ENCODE assay signal across 13 cellular contexts in genomic region chr2:8571792-8572499, GRCh38.
DNase-seq lines count a peak whose midpoint lies in the region; ATAC-seq, FAIRE-seq and TF ChIP-seq lines count a peak whose summit lies in the region.
"Had no signal": no experiment of that assay in that cellular context is flagged by ENCODE, and none has a peak within 500 bp of the region (broad histone marks: within the 10 kb centered on the region; RNA-seq: fewer than 3 reads in every experiment).

No MANE protein-coding gene starts in this region.

- no peak overlapping the region for H2AFZ ChIP-seq in mammary epithelial cell (ENCODE audit: low read depth, low read length)
- H2AFZ ChIP-seq in HepG2 (ENCODE audit: low read length), result no peak overlapping the region

- no peaks in the 10 kb centered on the region for H3K36me3 ChIP-seq in breast epithelium
- H3K36me3 ChIP-seq in mammary epithelial cell (ENCODE audit: insufficient read depth, low read length), result no peaks in the 10 kb centered on the region
- no peaks in the 10 kb centered on the region for H3K36me3 ChIP-seq in HepG2 (replicated peaks in 1 of 2; ENCODE audit: control insufficient read depth in 1 of 2, insufficient read depth in 2 of 2, low read length in 2 of 2)
- H3K36me3 ChIP-seq: pancreas had no signal

- no peak overlapping the region for H3K4me3 Mint-ChIP-seq in type B pancreatic cell
- H3K4me3 Mint-ChIP-seq: activated CD4-positive, alpha-beta memory T cell treated with anti-CD3 and anti-CD28 coated beads, Interleukin-2, amount 10 ng/mL, durations not matched to agents 7 days and 5 days had no signal

- WGBS in mammary epithelial cell (ENCODE audit: low coverage, missing lambda C conversion rate), result 74% methylated on average over 9 of the region's 10 CpGs
- WGBS in HepG2 (ENCODE audit: low lambda C conversion rate), result 13% methylated on average over 10 of the region's 10 CpGs

- no peaks in the 10 kb centered on the region for H3K27me3 Mint-ChIP-seq in type B pancreatic cell

- CTCF ChIA-PET in mammary epithelial cell (lab: Charles Lee; ENCODE audit: low non-redundant PET), result no interaction called here
- CTCF ChIA-PET in HepG2 (lab: Yijun Ruan, JAX; ENCODE audit: low intra/inter-chr PET ratio, low total read pairs), result no interaction called here

- TF ChIP-seq CTCF in breast epithelium (IDR thresholded peaks at IDR 0.05), result no peak
- no peak for TF ChIP-seq CTCF in mammary epithelial cell (conservative IDR thresholded peaks at IDR 0.05 in 1 of 2, IDR thresholded peaks at IDR 0.05 in 1 of 2; ENCODE audit: extremely low read depth in 1 of 2, insufficient read depth in 1 of 2, low read depth in 1 of 2, low read length in 2 of 2)
- TF ChIP-seq CTCF in HepG2 (CRISPR knock-in tag; IDR thresholded peaks at IDR 0.05), result no peak; the same call in 1 of the 2 replicates
- TF ChIP-seq CTCF in type B pancreatic cell (conservative IDR thresholded peaks at IDR 0.05), result no peak

- no TSS peak for BruUV-seq in mammary epithelial cell (replicated peaks; lab: Mats Ljungman, UMichigan)
- no TSS peak for BruUV-seq in HepG2 (replicated peaks; lab: Mats Ljungman, UMichigan)

- TF ChIP-seq POLR2A in breast epithelium (IDR thresholded peaks at IDR 0.05), result no peak
- no peak for TF ChIP-seq POLR2A in HepG2 (IDR thresholded peaks at IDR 0.05; ENCODE audit: insufficient read depth in 1 of 2, low read depth in 2 of 2, low read length in 2 of 2)

- no peak for TF ChIP-seq RAD21 in HepG2 (CRISPR knock-in tag; IDR thresholded peaks at IDR 0.05)

- H3K27me3 ChIP-seq in breast epithelium (no peaks in the 10 kb centered on the region), mammary epithelial cell (ENCODE audit: insufficient read depth, low read length) (no peaks in the 10 kb centered on the region), HepG2 (ENCODE audit: control insufficient read depth in 1 of 2, insufficient read depth in 2 of 2, low read length in 2 of 2) (peaks cover 2 to 9% of the 10 kb centered on the region in 2 experiments; a peak in 2 of 5 replicates)
- H3K27me3 ChIP-seq: pancreas had no signal

- H4K20me1 ChIP-seq in mammary epithelial cell (ENCODE audit: insufficient read depth, low read length) (no peaks in the 10 kb centered on the region), HepG2 (ENCODE audit: insufficient read depth, low read length) (no peaks in the 10 kb centered on the region)

- in situ Hi-C loops in mammary epithelial cell (cut with MboI; ENCODE audit: low sequenced_read_pairs in 2 of 2), result no loop called here
- in situ Hi-C loops in HepG2 (cut with HindIII; ENCODE audit: extremely low pct_ligation_motif_present, low pct_unique_long_range_greater_than_20kb), result no loop called here

- no peaks in the 10 kb centered on the region for H3K9me3 Mint-ChIP-seq in type B pancreatic cell
- H3K9me3 Mint-ChIP-seq: activated CD4-positive, alpha-beta memory T cell treated with anti-CD3 and anti-CD28 coated beads, Interleukin-2, amount 10 ng/mL, durations not matched to agents 7 days and 5 days; activated T-helper 2 cell treated with anti-CD3 and anti-CD28 coated beads, Interferon-gamma antibody, Interleukin-2, Interleukin-4, amounts not matched to agents 10 μg/mL and 5 μg/mL and 100 μg/mL, durations not matched to agents 14 hours and 24 hours and 36 hours had no signal

- dilution Hi-C loops in mammary epithelial cell (cut with HindIII; ENCODE audit: low sequenced_read_pairs), result no loop called here

- H3K4me3 ChIP-seq in breast epithelium (no peak overlapping the region), mammary epithelial cell (replicated peaks in 1 of 3; ENCODE audit: insufficient read depth in 1 of 3, low read depth in 2 of 3, low read length in 3 of 3) (no peak overlapping the region), HepG2 (replicated peaks in 1 of 3; ENCODE audit: insufficient read depth in 1 of 3, low read depth in 2 of 3, low read length in 3 of 3) (peak overlapping the region in 2 of 3 experiments; percentile 9 to 71; a peak in 4 of 6 replicates)
- H3K4me3 ChIP-seq: pancreas had no signal

- DNase-seq in breast epithelium (ENCODE audit: low spot score in 2 of 2), result no peak
- DNase-seq in mammary epithelial cell, result no peak
- peak; percentile 70 for DNase-seq in NCI-H774 (lab: John Stamatoyannopoulos, UW)
- DNase-seq in HepG2 (ENCODE audit: low spot score), result peak; percentile 91
- DNase-seq in type B pancreatic cell (ENCODE audit: extremely low spot score, unreplicated experiment), result peak; percentile 55
- DNase-seq in hepatic stellate cell (ENCODE audit: low spot score), result no peak
- no peak for DNase-seq in pons (ENCODE audit: low spot score)
- DNase-seq in OCI-M2 (lab: John Stamatoyannopoulos, UW; ENCODE audit: unreplicated experiment), result no peak
- DNase-seq: activated CD4-positive, alpha-beta memory T cell treated with anti-CD3 and anti-CD28 coated beads, Interleukin-2, amount 10 ng/mL, durations not matched to agents 7 days and 5 days; NCI-H2227 treated with DMSO at 0.1 percent for 48 hours; pancreas; T1000 had no signal

- TF ChIP-seq EP300 in HepG2 (IDR thresholded peaks at IDR 0.05; ENCODE audit: low read depth in 2 of 2, low read length in 2 of 2) (peak in 1 of 2 experiments; percentile 66; a peak in 2 of 4 replicates), HepG2 (CRISPR knock-in tag; IDR thresholded peaks at IDR 0.05; ENCODE audit: borderline replicate concordance) (no peak)

- no peaks in the 10 kb centered on the region for H3K36me3 Mint-ChIP-seq in type B pancreatic cell

- H3K4me1 ChIP-seq in breast epithelium (no peaks in the 10 kb centered on the region), mammary epithelial cell (ENCODE audit: insufficient read depth, low read length) (no peaks in the 10 kb centered on the region), HepG2 (ENCODE audit: insufficient read depth, low read length) (peaks cover 61% of the 10 kb centered on the region)

- H3K9me3 ChIP-seq in breast epithelium, result no peaks in the 10 kb centered on the region
- peaks cover 6% of the 10 kb centered on the region for H3K9me3 ChIP-seq in mammary epithelial cell (replicated peaks; ENCODE audit: insufficient read depth, low read length)
- H3K9me3 ChIP-seq in HepG2 (ENCODE audit: low read length), result no peaks in the 10 kb centered on the region
- H3K9me3 ChIP-seq: pancreas had no signal

- peak; percentile 95 for FAIRE-seq in HepG2 (lab: Jason Lieb, UNC)
- FAIRE-seq: pancreas had no signal

- peak; percentile 65 for ATAC-seq in HepG2
- ATAC-seq: pancreas had no signal

- H3K79me2 ChIP-seq in mammary epithelial cell (ENCODE audit: insufficient read depth, low read length) (no peaks in the 10 kb centered on the region), HepG2 (ENCODE audit: insufficient read depth, low read length) (no peaks in the 10 kb centered on the region)

- H3K4me1 Mint-ChIP-seq in type B pancreatic cell (ENCODE audit: unreplicated experiment), result peaks cover 51% of the 10 kb centered on the region

- no peak overlapping the region for H3K4me2 ChIP-seq in mammary epithelial cell (ENCODE audit: insufficient read depth, low read depth, low read length)
- peak overlapping the region; percentile 92 for H3K4me2 ChIP-seq in HepG2 (ENCODE audit: low read depth, low read length)

- H3K27ac ChIP-seq in breast epithelium (peak overlapping the region; percentile 23 to 82), mammary epithelial cell (ENCODE audit: insufficient read depth, low read depth, low read length) (no peak overlapping the region), HepG2 (ENCODE audit: extremely low read length, insufficient read depth, low read length) (no peak overlapping the region)

- H3K27ac Mint-ChIP-seq in type B pancreatic cell, result peak overlapping the region; percentile 2
- H3K27ac Mint-ChIP-seq: activated CD4-positive, alpha-beta memory T cell treated with anti-CD3 and anti-CD28 coated beads, Interleukin-2, amount 10 ng/mL, durations not matched to agents 7 days and 5 days; activated T-helper 2 cell treated with anti-CD3 and anti-CD28 coated beads, Interferon-gamma antibody, Interleukin-2, Interleukin-4, amounts not matched to agents 10 μg/mL and 5 μg/mL and 100 μg/mL, durations not matched to agents 14 hours and 24 hours and 36 hours had no signal

- POLR2A ChIA-PET in HepG2 (lab: Yijun Ruan, JAX), result interaction anchor here (0.6 to 6.0 kb wide), 12 partner anchors 9 to 470 kb away, joined by 3 to 313 read pairs (median 4); partner anchors contain the start of gene ID2

- H3K9ac ChIP-seq in mammary epithelial cell (ENCODE audit: insufficient read depth, low read length), result no peak overlapping the region
- H3K9ac ChIP-seq in HepG2 (ENCODE audit: insufficient read depth, low read depth, low read length), result 0 out of 2 replicates have a peak overlapping the region, but pooled peaks have one; percentile 13

- intact Hi-C loops in breast epithelium (cut with DNase I; ENCODE audit: low total_unique reads) (no loop called here), mammary epithelial cell (cut with micrococcal nuclease) (no loop called here), HepG2 (cut with micrococcal nuclease; ENCODE audit: unreplicated experiment) (loop anchor here (2.0 to 5.0 kb wide), 2 partner anchors 35 to 37 kb away; no protein-coding TSS in a partner anchor)

TF ChIP-seq in HepG2, 621 proteins besides CTCF, POLR2A, EP300 and RAD21 (continues in another document):
- TF ChIP-seq CENPX (CRISPR knock-in tag; IDR thresholded peaks at IDR 0.05) (no peak), NR2F6 (IDR thresholded peaks at IDR 0.05) (peak; percentile 49; the same call in 1 of the 2 replicates), NR2F6 (CRISPR knock-in tag; IDR thresholded peaks at IDR 0.05) (peak; percentile 64), THAP11 (CRISPR knock-in tag; IDR thresholded peaks at IDR 0.05) (peak; percentile 36; the same call in 1 of the 2 replicates), ZNF879 (CRISPR knock-in tag; IDR thresholded peaks at IDR 0.05) (no peak), NFKB2 (CRISPR knock-in tag; IDR thresholded peaks at IDR 0.05; ENCODE audit: borderline replicate concordance) (peak; percentile 39; the same call in 1 of the 2 replicates)
- TF ChIP-seq, protein P1, sequence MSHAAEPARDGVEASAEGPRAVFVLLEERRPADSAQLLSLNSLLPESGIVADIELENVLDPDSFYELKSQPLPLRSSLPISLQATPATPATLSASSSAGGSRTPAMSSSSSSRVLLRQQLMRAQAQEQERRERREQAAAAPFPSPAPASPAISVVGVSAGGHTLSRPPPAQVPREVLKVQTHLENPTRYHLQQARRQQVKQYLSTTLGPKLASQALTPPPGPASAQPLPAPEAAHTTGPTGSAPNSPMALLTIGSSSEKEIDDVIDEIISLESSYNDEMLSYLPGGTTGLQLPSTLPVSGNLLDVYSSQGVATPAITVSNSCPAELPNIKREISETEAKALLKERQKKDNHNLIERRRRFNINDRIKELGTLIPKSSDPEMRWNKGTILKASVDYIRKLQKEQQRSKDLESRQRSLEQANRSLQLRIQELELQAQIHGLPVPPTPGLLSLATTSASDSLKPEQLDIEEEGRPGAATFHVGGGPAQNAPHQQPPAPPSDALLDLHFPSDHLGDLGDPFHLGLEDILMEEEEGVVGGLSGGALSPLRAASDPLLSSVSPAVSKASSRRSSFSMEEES (CRISPR knock-in tag; IDR thresholded peaks at IDR 0.05), result peak; percentile 62; the same call in 1 of the 2 replicates

Comparison
In these comparisons a context has a peak if more than half of its experiments do, and no peak if none do; other contexts are left out.
1. H3K27ac ChIP-seq: peak in breast epithelium (2 of 2); none in mammary epithelial cell (single experiment) and HepG2 (single experiment).
2. DNase-seq: peak in NCI-H774 (single experiment), HepG2 (single experiment) and type B pancreatic cell (single experiment); none in breast epithelium (0 of 2), mammary epithelial cell (single experiment), hepatic stellate cell (single experiment), pons (single experiment) and OCI-M2 (single experiment).
3. H3K4me3 ChIP-seq: peak in HepG2 (2 of 3); none in breast epithelium (0 of 3) and mammary epithelial cell (0 of 3).